9 cellular contexts compared by ENCODE assay signal in the genomic region with DNA sequence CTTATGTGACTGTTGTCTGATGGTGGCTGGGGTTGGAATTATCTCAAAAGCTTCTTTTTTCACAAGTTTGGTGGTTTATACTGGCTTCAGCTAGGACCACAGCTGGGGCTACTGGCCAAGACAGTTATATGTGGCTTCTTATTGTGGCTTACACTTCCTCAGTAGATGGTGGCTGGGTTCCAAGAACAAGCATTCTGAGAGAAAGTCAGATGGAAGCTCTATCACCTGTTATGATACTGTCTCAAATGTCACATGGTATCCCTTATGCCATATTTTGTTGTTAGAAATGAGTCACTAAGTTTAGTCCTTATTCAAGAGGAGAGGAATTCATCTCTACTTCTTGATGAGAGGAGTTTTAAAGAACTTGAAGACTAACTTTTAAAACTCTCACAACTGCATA. TPM values are rescaled to one million over a fixed set of nuclear protein-coding genes. Genes with fewer than 3 reads are reported as not detected.
DNase-seq lines count a peak whose midpoint lies in the region; ATAC-seq lines count a peak whose summit lies in the region.
"Had no signal": no experiment of that assay in that cellular context is flagged by ENCODE, and none has a peak within 500 bp of the region (broad histone marks: within the 10 kb centered on the region; RNA-seq: fewer than 3 reads in every experiment).

No MANE protein-coding gene starts in this region.

- peaks cover 2% of the 10 kb centered on the region for H3K9me3 Mint-ChIP-seq in activated CD4-positive, alpha-beta T cell treated with anti-CD3 and anti-CD28 coated beads for 36 hours (ENCODE audit: low read depth)
- H3K9me3 Mint-ChIP-seq: activated B cell treated with CpG ODN at 0.5 μM for 24 hours had no signal

- no peak overlapping the region for H3K9ac ChIP-seq in Karpas-422 (ENCODE audit: low read length)

- no peaks in the 10 kb centered on the region for H3K27me3 ChIP-seq in Karpas-422 (ENCODE audit: low read length)

- H3K9me3 ChIP-seq in Karpas-422 (ENCODE audit: low read length), result no peaks in the 10 kb centered on the region

- intact Hi-C loops in activated CD4-positive, alpha-beta T cell treated with anti-CD3 and anti-CD28 coated beads for 36 hours (cut with DNase I, micrococcal nuclease), result loop anchor here (1.0 to 2.0 kb wide), 4 partner anchors 18 to 72 kb away; a partner anchor contains a TSS

- no peak overlapping the region for H3K27ac ChIP-seq in Karpas-422 (ENCODE audit: low read length)

- no peak overlapping the region for H2AFZ ChIP-seq in Karpas-422 (ENCODE audit: low read length)

- CTCF ChIA-PET in activated CD4-positive, alpha-beta T cell treated with anti-CD3 and anti-CD28 coated beads for 36 hours (lab: Charles Lee), result interaction anchor here (0.5 to 1.8 kb wide), 8 partner anchors 10 to 98 kb away, joined by 3 to 6 read pairs (median 4); no protein-coding TSS in a partner anchor

- peaks cover 12% of the 10 kb centered on the region for H3K4me1 ChIP-seq in Karpas-422 (ENCODE audit: low read length)

- H4K20me1 ChIP-seq in Karpas-422 (ENCODE audit: insufficient read depth, low read depth, low read length), result peaks cover 6% of the 10 kb centered on the region; the same call in 1 of the 2 replicates

- POLR2A ChIA-PET in activated CD4-positive, alpha-beta T cell treated with anti-CD3 and anti-CD28 coated beads for 36 hours (lab: Charles Lee), result interaction anchor here (0.7 kb wide), 1 partner anchor 38 kb away, joined by 3 read pairs; no protein-coding TSS in a partner anchor

- no peaks in the 10 kb centered on the region for H3K9me2 ChIP-seq in Karpas-422 (replicated peaks; ENCODE audit: insufficient read depth, low read length)

- peak; percentile 91 for ATAC-seq in activated CD4-positive, alpha-beta T cell treated with anti-CD3 and anti-CD28 coated beads for 36 hours
- peak; percentile 98 for ATAC-seq in HG02759 (IDR thresholded peaks at IDR 0.05; ENCODE audit: unreplicated experiment)

- DNase-seq in activated CD4-positive, alpha-beta T cell treated with anti-CD3 and anti-CD28 coated beads for 36 hours, result peak; percentile 48
- no peak for DNase-seq in activated CD4-positive, alpha-beta T cell treated with anti-CD3 and anti-CD28 coated beads, Interleukin-2, amount 50 U/mL, for 4 hours
- peak; percentile 17 for DNase-seq in NCI-H226
- peak; percentile 97 for DNase-seq in myocyte (ENCODE audit: low read depth)
- no peak for DNase-seq in UCSD-AML1 (lab: John Stamatoyannopoulos, UW; ENCODE audit: unreplicated experiment)
- no peak for DNase-seq in ureter (ENCODE audit: low spot score)
- no peak for DNase-seq in Karpas-422
- DNase-seq: activated B cell treated with CpG ODN at 0.5 μM for 24 hours had no signal

- no peaks in the 10 kb centered on the region for H3K79me2 ChIP-seq in Karpas-422 (ENCODE audit: low read length)

- peak overlapping the region; percentile 91 for H3K27ac Mint-ChIP-seq in activated CD4-positive, alpha-beta T cell treated with anti-CD3 and anti-CD28 coated beads for 36 hours
- H3K27ac Mint-ChIP-seq: activated B cell treated with CpG ODN at 0.5 μM for 24 hours had no signal

- H3K4me2 ChIP-seq in Karpas-422 (ENCODE audit: low read depth, low read length, poor library complexity, severe bottlenecking), result no peak overlapping the region

- H3K36me3 Mint-ChIP-seq in activated CD4-positive, alpha-beta T cell treated with anti-CD3 and anti-CD28 coated beads for 36 hours (ENCODE audit: low read depth), result peaks cover 22% of the 10 kb centered on the region

- no peak overlapping the region for H3K4me3 ChIP-seq in Karpas-422 (ENCODE audit: low read length)

- H3K4me1 Mint-ChIP-seq in activated CD4-positive, alpha-beta T cell treated with anti-CD3 and anti-CD28 coated beads for 36 hours, result peaks cover 26% of the 10 kb centered on the region
- H3K4me1 Mint-ChIP-seq: activated B cell treated with CpG ODN at 0.5 μM for 24 hours had no signal

- no peaks in the 10 kb centered on the region for H3K36me3 ChIP-seq in Karpas-422 (ENCODE audit: insufficient read depth, low read length)

- H3K4me3 Mint-ChIP-seq in activated CD4-positive, alpha-beta T cell treated with anti-CD3 and anti-CD28 coated beads for 36 hours, result peak overlapping the region; percentile 26
- H3K4me3 Mint-ChIP-seq: activated B cell treated with CpG ODN at 0.5 μM for 24 hours had no signal

- no peaks in the 10 kb centered on the region for H3K27me3 Mint-ChIP-seq in activated CD4-positive, alpha-beta T cell treated with anti-CD3 and anti-CD28 coated beads for 36 hours
- H3K27me3 Mint-ChIP-seq: activated B cell treated with CpG ODN at 0.5 μM for 24 hours had no signal

RNA-seq across cellular contexts. Expression of a gene that starts 41.6 kb away (rescaled TPM):
- 100 to 1,000 TPM; 160 to 205 TPM for total RNA-seq in activated CD4-positive, alpha-beta T cell treated with anti-CD3 and anti-CD28 coated beads for 36 hours
- total RNA-seq in myocyte (31.7 and 36.7 TPM in 2 replicates), ureter (57.1 TPM)
- 39.7 TPM for polyA plus RNA-seq in myocyte (2012)
- 11.2 and 30.2 TPM in 2 replicates for total RNA-seq in Karpas-422 (2014; rRNA removed; shearing (Covaris generic); ENCODE audit: low replicate concordance)

Comparison
In these comparisons a context has a peak if more than half of its experiments do, and no peak if none do; other contexts are left out.
1. DNase-seq: peak in activated CD4-positive, alpha-beta T cell treated with anti-CD3 and anti-CD28 coated beads for 36 hours (single experiment), NCI-H226 (single experiment) and myocyte (single experiment); none in activated CD4-positive, alpha-beta T cell treated with anti-CD3 and anti-CD28 coated beads, Interleukin-2, amount 50 U/mL, for 4 hours (0 of 2), UCSD-AML1 (single experiment), ureter (single experiment) and Karpas-422 (single experiment).